In the genomic region with DNA sequence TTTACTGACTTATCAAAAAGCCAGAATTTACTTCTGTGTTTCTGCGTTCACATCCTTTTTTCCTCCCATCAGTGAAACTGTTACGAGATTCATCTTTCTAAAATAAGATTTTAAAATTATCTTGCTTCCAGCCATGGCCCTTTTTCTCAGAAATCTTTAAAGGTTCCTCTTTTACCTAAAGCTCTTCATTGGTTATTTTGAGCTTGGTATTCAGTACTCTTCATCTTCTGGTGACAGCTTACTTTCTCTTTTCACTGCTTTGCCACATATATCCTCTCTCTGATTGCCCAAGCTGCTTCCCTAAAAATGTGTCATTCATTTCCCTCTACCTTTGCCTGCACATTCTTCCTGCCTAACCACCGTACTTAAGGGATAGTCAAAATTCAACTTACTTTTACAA, we compare ENCODE assay signal across 1 cellular context.
TF ChIP-seq lines count a peak whose summit lies in the region.

No MANE protein-coding gene starts in this region.

TF ChIP-seq in K562, 482 proteins besides CTCF, POLR2A, EP300 and RAD21 (continued from another document and continues in another):
- TF ChIP-seq, protein P1, sequence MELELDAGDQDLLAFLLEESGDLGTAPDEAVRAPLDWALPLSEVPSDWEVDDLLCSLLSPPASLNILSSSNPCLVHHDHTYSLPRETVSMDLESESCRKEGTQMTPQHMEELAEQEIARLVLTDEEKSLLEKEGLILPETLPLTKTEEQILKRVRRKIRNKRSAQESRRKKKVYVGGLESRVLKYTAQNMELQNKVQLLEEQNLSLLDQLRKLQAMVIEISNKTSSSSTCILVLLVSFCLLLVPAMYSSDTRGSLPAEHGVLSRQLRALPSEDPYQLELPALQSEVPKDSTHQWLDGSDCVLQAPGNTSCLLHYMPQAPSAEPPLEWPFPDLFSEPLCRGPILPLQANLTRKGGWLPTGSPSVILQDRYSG (tag; conservative IDR thresholded peaks at IDR 0.05; ENCODE audit: low read depth): no peak
- TF ChIP-seq POLR2H (tag; IDR thresholded peaks at IDR 0.05; ENCODE audit: low read depth) (no peak), ZNF551 (CRISPR knock-in tag; IDR thresholded peaks at IDR 0.05) (no peak), TFAM (CRISPR knock-in tag; conservative IDR thresholded peaks at IDR 0.05) (no peak), ETV6 (IDR thresholded peaks at IDR 0.05; ENCODE audit: borderline replicate concordance in 1 of 2, low read depth in 2 of 2, low read length in 1 of 2) (peak in 1 of 2 experiments; percentile 46; a peak in 1 of 4 replicates), ETV6 (CRISPR knock-in tag; IDR thresholded peaks at IDR 0.05; ENCODE audit: borderline replicate concordance) (no peak), ZNF282 (CRISPR knock-in tag; IDR thresholded peaks at IDR 0.05) (no peak), HMG20B (CRISPR knock-in tag; IDR thresholded peaks at IDR 0.05) (no peak), TAF9B (IDR thresholded peaks at IDR 0.05; ENCODE audit: partially characterized antibody) (no peak), NR3C1 (CRISPR knock-in tag; IDR thresholded peaks at IDR 0.05) (no peak), DDX20 (tag; IDR thresholded peaks at IDR 0.05; ENCODE audit: low read depth) (no peak), HNRNPUL1 (IDR thresholded peaks at IDR 0.05; ENCODE audit: low read length) (no peak), RFX1 (IDR thresholded peaks at IDR 0.05) (no peak), HNRNPL (IDR thresholded peaks at IDR 0.05; ENCODE audit: low read depth, low read length) (no peak), CBX1 (IDR thresholded peaks at IDR 0.05; ENCODE audit: low read depth) (no peak), TEAD1 (CRISPR knock-in tag; IDR thresholded peaks at IDR 0.05) (no peak), RCOR1 (IDR thresholded peaks at IDR 0.05; ENCODE audit: borderline replicate concordance in 1 of 2, low read depth in 2 of 2, low read length in 2 of 2) (peak in 1 of 2 experiments; percentile 24; a peak in 1 of 4 replicates), ZNF165 (CRISPR knock-in tag; IDR thresholded peaks at IDR 0.05; ENCODE audit: borderline replicate concordance) (no peak), RFX5 (IDR thresholded peaks at IDR 0.05; ENCODE audit: low read depth, low read length) (no peak), ASH1L (IDR thresholded peaks at IDR 0.05; ENCODE audit: borderline replicate concordance, low read depth, partially characterized antibody) (no peak), MYBL2 (IDR thresholded peaks at IDR 0.05; ENCODE audit: low read depth) (no peak), MYBL2 (CRISPR knock-in tag; IDR thresholded peaks at IDR 0.05; ENCODE audit: borderline replicate concordance) (no peak), ZNF584 (CRISPR knock-in tag; IDR thresholded peaks at IDR 0.05; ENCODE audit: low read depth) (no peak), ZNF518B (CRISPR knock-in tag; IDR thresholded peaks at IDR 0.05) (no peak), NUFIP1 (IDR thresholded peaks at IDR 0.05; ENCODE audit: partially characterized antibody) (no peak), CEBPB (tag; IDR thresholded peaks at IDR 0.05) (peak; percentile 43; the same call in 1 of the 2 replicates), SLC30A9 (CRISPR knock-in tag; IDR thresholded peaks at IDR 0.05) (no peak), MEF2A (IDR thresholded peaks at IDR 0.05; ENCODE audit: control insufficient read depth, low read depth, low read length) (peak; percentile 35; the same call in 1 of the 2 replicates), ZFP91 (CRISPR knock-in tag; IDR thresholded peaks at IDR 0.05) (no peak), ZNF133 (CRISPR knock-in tag; IDR thresholded peaks at IDR 0.05) (no peak), RBM17 (IDR thresholded peaks at IDR 0.05; ENCODE audit: borderline replicate concordance, low read depth, low read length) (no peak)
- TF ChIP-seq, protein P2, sequence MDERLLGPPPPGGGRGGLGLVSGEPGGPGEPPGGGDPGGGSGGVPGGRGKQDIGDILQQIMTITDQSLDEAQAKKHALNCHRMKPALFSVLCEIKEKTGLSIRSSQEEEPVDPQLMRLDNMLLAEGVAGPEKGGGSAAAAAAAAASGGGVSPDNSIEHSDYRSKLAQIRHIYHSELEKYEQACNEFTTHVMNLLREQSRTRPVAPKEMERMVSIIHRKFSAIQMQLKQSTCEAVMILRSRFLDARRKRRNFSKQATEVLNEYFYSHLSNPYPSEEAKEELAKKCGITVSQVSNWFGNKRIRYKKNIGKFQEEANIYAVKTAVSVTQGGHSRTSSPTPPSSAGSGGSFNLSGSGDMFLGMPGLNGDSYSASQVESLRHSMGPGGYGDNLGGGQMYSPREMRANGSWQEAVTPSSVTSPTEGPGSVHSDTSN (CRISPR knock-in tag; IDR thresholded peaks at IDR 0.05; ENCODE audit: low read depth): no peak
- TF ChIP-seq, protein P2 (tag; conservative IDR thresholded peaks at IDR 0.05; ENCODE audit: low read depth): peak; percentile 84
- TF ChIP-seq, protein P3, sequence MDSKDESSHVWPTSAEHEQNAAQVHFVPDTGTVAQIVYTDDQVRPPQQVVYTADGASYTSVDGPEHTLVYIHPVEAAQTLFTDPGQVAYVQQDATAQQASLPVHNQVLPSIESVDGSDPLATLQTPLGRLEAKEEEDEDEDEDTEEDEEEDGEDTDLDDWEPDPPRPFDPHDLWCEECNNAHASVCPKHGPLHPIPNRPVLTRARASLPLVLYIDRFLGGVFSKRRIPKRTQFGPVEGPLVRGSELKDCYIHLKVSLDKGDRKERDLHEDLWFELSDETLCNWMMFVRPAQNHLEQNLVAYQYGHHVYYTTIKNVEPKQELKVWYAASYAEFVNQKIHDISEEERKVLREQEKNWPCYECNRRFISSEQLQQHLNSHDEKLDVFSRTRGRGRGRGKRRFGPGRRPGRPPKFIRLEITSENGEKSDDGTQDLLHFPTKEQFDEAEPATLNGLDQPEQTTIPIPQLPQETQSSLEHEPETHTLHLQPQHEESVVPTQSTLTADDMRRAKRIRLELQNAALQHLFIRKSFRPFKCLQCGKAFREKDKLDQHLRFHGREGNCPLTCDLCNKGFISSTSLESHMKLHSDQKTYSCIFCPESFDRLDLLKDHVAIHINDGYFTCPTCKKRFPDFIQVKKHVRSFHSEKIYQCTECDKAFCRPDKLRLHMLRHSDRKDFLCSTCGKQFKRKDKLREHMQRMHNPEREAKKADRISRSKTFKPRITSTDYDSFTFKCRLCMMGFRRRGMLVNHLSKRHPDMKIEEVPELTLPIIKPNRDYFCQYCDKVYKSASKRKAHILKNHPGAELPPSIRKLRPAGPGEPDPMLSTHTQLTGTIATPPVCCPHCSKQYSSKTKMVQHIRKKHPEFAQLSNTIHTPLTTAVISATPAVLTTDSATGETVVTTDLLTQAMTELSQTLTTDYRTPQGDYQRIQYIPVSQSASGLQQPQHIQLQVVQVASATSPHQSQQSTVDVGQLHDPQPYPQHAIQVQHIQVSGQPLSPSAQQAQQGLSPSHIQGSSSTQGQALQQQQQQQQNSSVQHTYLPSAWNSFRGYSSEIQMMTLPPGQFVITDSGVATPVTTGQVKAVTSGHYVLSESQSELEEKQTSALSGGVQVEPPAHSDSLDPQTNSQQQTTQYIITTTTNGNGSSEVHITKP (IDR thresholded peaks at IDR 0.05; ENCODE audit: partially characterized antibody): no peak
- TF ChIP-seq, protein P4, sequence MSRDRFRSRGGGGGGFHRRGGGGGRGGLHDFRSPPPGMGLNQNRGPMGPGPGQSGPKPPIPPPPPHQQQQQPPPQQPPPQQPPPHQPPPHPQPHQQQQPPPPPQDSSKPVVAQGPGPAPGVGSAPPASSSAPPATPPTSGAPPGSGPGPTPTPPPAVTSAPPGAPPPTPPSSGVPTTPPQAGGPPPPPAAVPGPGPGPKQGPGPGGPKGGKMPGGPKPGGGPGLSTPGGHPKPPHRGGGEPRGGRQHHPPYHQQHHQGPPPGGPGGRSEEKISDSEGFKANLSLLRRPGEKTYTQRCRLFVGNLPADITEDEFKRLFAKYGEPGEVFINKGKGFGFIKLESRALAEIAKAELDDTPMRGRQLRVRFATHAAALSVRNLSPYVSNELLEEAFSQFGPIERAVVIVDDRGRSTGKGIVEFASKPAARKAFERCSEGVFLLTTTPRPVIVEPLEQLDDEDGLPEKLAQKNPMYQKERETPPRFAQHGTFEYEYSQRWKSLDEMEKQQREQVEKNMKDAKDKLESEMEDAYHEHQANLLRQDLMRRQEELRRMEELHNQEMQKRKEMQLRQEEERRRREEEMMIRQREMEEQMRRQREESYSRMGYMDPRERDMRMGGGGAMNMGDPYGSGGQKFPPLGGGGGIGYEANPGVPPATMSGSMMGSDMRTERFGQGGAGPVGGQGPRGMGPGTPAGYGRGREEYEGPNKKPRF (IDR thresholded peaks at IDR 0.05; ENCODE audit: low read depth, low read length): no peak
- TF ChIP-seq, protein P5, sequence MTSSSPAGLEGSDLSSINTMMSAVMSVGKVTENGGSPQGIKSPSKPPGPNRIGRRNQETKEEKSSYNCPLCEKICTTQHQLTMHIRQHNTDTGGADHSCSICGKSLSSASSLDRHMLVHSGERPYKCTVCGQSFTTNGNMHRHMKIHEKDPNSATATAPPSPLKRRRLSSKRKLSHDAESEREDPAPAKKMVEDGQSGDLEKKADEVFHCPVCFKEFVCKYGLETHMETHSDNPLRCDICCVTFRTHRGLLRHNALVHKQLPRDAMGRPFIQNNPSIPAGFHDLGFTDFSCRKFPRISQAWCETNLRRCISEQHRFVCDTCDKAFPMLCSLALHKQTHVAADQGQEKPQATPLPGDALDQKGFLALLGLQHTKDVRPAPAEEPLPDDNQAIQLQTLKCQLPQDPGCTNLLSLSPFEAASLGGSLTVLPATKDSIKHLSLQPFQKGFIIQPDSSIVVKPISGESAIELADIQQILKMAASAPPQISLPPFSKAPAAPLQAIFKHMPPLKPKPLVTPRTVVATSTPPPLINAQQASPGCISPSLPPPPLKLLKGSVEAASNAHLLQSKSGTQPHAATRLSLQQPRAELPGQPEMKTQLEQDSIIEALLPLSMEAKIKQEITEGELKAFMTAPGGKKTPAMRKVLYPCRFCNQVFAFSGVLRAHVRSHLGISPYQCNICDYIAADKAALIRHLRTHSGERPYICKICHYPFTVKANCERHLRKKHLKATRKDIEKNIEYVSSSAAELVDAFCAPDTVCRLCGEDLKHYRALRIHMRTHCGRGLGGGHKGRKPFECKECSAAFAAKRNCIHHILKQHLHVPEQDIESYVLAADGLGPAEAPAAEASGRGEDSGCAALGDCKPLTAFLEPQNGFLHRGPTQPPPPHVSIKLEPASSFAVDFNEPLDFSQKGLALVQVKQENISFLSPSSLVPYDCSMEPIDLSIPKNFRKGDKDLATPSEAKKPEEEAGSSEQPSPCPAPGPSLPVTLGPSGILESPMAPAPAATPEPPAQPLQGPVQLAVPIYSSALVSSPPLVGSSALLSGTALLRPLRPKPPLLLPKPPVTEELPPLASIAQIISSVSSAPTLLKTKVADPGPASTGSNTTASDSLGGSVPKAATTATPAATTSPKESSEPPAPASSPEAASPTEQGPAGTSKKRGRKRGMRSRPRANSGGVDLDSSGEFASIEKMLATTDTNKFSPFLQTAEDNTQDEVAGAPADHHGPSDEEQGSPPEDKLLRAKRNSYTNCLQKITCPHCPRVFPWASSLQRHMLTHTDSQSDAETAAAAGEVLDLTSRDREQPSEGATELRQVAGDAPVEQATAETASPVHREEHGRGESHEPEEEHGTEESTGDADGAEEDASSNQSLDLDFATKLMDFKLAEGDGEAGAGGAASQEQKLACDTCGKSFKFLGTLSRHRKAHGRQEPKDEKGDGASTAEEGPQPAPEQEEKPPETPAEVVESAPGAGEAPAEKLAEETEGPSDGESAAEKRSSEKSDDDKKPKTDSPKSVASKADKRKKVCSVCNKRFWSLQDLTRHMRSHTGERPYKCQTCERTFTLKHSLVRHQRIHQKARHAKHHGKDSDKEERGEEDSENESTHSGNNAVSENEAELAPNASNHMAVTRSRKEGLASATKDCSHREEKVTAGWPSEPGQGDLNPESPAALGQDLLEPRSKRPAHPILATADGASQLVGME (CRISPR knock-in tag; IDR thresholded peaks at IDR 0.05): no peak
